ENCODE assay signal across 7 cellular contexts in the genomic region with DNA sequence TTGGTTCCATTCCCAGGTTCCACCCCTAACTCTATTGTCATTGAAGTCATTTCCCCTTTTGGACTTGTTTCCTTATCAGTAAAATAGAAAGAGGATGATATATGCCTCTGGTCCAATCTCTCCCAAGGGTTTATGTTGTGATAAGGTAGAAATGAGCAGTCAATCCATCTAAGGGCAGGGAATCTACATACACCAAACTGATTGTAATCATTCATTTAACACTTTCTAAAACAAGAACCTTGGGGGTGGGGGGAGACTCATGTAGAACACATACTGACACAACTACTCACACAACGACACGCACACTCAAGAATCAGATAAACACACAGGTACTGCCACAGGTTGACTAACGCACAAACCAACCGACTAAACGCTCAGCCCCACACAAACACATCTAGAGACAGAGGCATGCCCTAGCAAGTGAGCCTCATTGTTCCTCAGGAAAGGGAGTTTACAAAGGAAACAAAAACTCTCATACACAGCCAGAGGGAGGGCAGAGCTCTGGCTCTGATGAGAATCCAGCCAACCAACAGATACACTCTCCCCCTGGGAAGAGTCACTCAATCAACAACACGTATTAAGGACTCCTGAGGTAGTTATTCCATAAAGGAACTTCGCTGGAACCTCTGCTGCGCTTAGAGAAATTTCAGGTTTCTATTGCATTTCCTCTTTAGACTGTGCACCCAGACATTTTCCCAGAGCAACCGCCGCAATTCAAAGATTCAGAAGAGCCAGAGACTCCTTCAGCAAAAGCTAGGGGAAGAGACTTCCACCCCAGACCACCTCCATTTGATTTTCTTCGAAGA.
DNase-seq lines count a peak whose midpoint lies in the region; ATAC-seq and TF ChIP-seq lines count a peak whose summit lies in the region.

No MANE protein-coding gene starts in this region.

- peak overlapping the region; percentile 92 to 94 for H3K4me3 Mint-ChIP-seq in stimulated activated naive CD8-positive, alpha-beta T cell treated with anti-CD3 and anti-CD28 coated beads, Interleukin-15, amount 100 ng/mL, for 72 hours

- peak; percentile 19 for DNase-seq in GM12865 (ENCODE audit: low read depth)
- DNase-seq in KG1 (lab: John Stamatoyannopoulos, UW), result peak; percentile 30
- DNase-seq in adipocyte (ENCODE audit: low read depth), result no peak
- DNase-seq in stimulated activated naive CD8-positive, alpha-beta T cell treated with anti-CD3 and anti-CD28 coated beads, Interleukin-15, amount 100 ng/mL, for 72 hours, result no peak
- no peak for DNase-seq in cerebellar cortex (ENCODE audit: low spot score)
- no peak for DNase-seq in NCI-H446 treated with DMSO at 0.1 percent for 48 hours (lab: John Stamatoyannopoulos, UW)

- no peaks in the 10 kb centered on the region for H3K27me3 Mint-ChIP-seq in stimulated activated naive CD8-positive, alpha-beta T cell treated with anti-CD3 and anti-CD28 coated beads, Interleukin-15, amount 100 ng/mL, for 72 hours

- H3K9me3 ChIP-seq in adipocyte (ENCODE audit: control insufficient read depth, low read length) (no peaks in the 10 kb centered on the region), iPS-18c (ENCODE audit: control insufficient read depth, insufficient read depth, low read length) (no peaks in the 10 kb centered on the region)

- H3K4me1 Mint-ChIP-seq in stimulated activated naive CD8-positive, alpha-beta T cell treated with anti-CD3 and anti-CD28 coated beads, Interleukin-15, amount 100 ng/mL, for 72 hours, result peaks cover 59% of the 10 kb centered on the region

- H3K36me3 ChIP-seq in adipocyte (ENCODE audit: control insufficient read depth, insufficient read depth, low read length, severe bottlenecking), result no peaks in the 10 kb centered on the region

- H3K4me3 ChIP-seq in GM12865 (ENCODE audit: low read depth, low read length) (peak overlapping the region; percentile 64), adipocyte (ENCODE audit: low read length) (peak overlapping the region; percentile 91), iPS-18c (ENCODE audit: insufficient read depth, low read depth, low read length) (peak overlapping the region; percentile 97)

- H3K27me3 ChIP-seq in adipocyte (replicated peaks; ENCODE audit: control insufficient read depth, insufficient read depth, low read length), result no peaks in the 10 kb centered on the region

- peaks cover 22% of the 10 kb centered on the region for H3K4me1 ChIP-seq in adipocyte (ENCODE audit: control insufficient read depth, insufficient read depth, low read length)

- ATAC-seq in stimulated activated naive CD8-positive, alpha-beta T cell treated with anti-CD3 and anti-CD28 coated beads, Interleukin-15, amount 100 ng/mL, for 72 hours, result no peak

- H3K9ac ChIP-seq in adipocyte (ENCODE audit: low read length), result peak overlapping the region; percentile 80

- no peaks in the 10 kb centered on the region for H3K9me3 Mint-ChIP-seq in stimulated activated naive CD8-positive, alpha-beta T cell treated with anti-CD3 and anti-CD28 coated beads, Interleukin-15, amount 100 ng/mL, for 72 hours

- TF ChIP-seq CTCF in GM12865 (IDR thresholded peaks at IDR 0.05; ENCODE audit: insufficient read depth, low read depth, low read length, missing control alignments), result no peak

- peak overlapping the region; percentile 46 to 84 for H3K27ac Mint-ChIP-seq in stimulated activated naive CD8-positive, alpha-beta T cell treated with anti-CD3 and anti-CD28 coated beads, Interleukin-15, amount 100 ng/mL, for 72 hours

Comparison
In these comparisons a context has a peak if more than half of its experiments do, and no peak if none do; other contexts are left out.
1. DNase-seq: peak in GM12865 (single experiment) and KG1 (single experiment); none in adipocyte (single experiment), stimulated activated naive CD8-positive, alpha-beta T cell treated with anti-CD3 and anti-CD28 coated beads, Interleukin-15, amount 100 ng/mL, for 72 hours (0 of 2), cerebellar cortex (single experiment) and NCI-H446 treated with DMSO at 0.1 percent for 48 hours (single experiment).
2. Peak in every context shown above with its lines, with median percentiles within 50 percentile points of each other: H3K4me3 ChIP-seq.